ENCODE assay signal across 17 cellular contexts in the genomic region with DNA sequence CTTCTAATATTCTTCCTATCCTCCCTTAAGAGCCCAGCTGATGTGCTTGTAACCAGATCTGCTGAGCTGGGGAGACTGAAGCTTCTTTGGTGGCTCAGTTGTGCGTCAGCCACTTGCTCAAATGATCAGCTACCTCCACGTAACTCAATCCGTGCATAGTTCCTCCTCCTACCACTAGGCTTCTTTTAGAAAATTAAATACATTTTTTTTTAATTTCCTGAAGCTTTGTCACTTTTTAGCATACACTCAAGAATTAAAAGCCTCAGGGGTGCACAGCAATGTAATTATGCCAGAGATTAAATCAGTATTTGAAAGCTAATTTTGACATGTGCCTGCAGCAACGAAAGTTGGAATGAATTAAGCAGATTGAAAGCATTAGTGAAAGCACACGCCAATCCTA. TPM values are rescaled to one million over a fixed set of nuclear protein-coding genes. Genes with fewer than 3 reads are reported as not detected.
DNase-seq lines count a peak whose midpoint lies in the region; ATAC-seq and TF ChIP-seq lines count a peak whose summit lies in the region.
"Had no signal": no experiment of that assay in that cellular context is flagged by ENCODE, and none has a peak within 500 bp of the region (broad histone marks: within the 10 kb centered on the region; RNA-seq: fewer than 3 reads in every experiment).

No MANE protein-coding gene starts in this region.

- intact Hi-C loops in OCI-LY7 (cut with micrococcal nuclease; ENCODE audit: unreplicated experiment), result no loop called here
- intact Hi-C loops in activated T-helper 2 cell treated with anti-CD3 and anti-CD28 coated beads, Interferon-gamma antibody, Interleukin-2, Interleukin-4, amounts not matched to agents 10 μg/mL and 5 μg/mL and 100 μg/mL, durations not matched to agents 14 hours and 24 hours and 36 hours (cut with micrococcal nuclease), result no loop called here

- ATAC-seq in HG03039 (IDR thresholded peaks at IDR 0.05; ENCODE audit: unreplicated experiment), result no peak
- ATAC-seq in GM19455 (IDR thresholded peaks at IDR 0.05; ENCODE audit: unreplicated experiment), result no peak

- POLR2A ChIA-PET in OCI-LY7 (lab: Charles Lee), result interaction anchor here (0.5 to 1.3 kb wide), 2 partner anchors 14 to 1265 kb away, joined by 3 to 4 read pairs; no protein-coding TSS in a partner anchor

- H3K9me3 ChIP-seq in OCI-LY7 (ENCODE audit: low read length), result no peaks in the 10 kb centered on the region
- H3K9me3 ChIP-seq: right atrium auricular region had no signal

- TF ChIP-seq CTCF in OCI-LY7 (conservative IDR thresholded peaks at IDR 0.05; ENCODE audit: low read length), result 0 out of 2 replicates have a peak, but pooled peaks have one; percentile 20
- TF ChIP-seq CTCF in epithelial cell of esophagus (IDR thresholded peaks at IDR 0.05; ENCODE audit: insufficient read depth, low read depth, low read length, missing control alignments), result peak; percentile 31
- TF ChIP-seq CTCF in neural crest cell (conservative IDR thresholded peaks at IDR 0.05), result peak; percentile 50

- no peaks in the 10 kb centered on the region for H3K9me2 ChIP-seq in OCI-LY7 (ENCODE audit: insufficient read depth, low read length)

- H3K4me1 ChIP-seq in OCI-LY7 (ENCODE audit: insufficient read depth, low read length, poor library complexity, severe bottlenecking), result no peaks in the 10 kb centered on the region
- H3K4me1 ChIP-seq: right atrium auricular region had no signal

- H3K4me3 ChIP-seq in OCI-LY7 (ENCODE audit: low read depth, low read length, poor library complexity, severe bottlenecking) (no peak overlapping the region), epithelial cell of esophagus (ENCODE audit: low read length) (no peak overlapping the region)
- H3K4me3 ChIP-seq: right atrium auricular region had no signal

- H3K9me3 Mint-ChIP-seq in neural crest cell, result no peaks in the 10 kb centered on the region
- no peaks in the 10 kb centered on the region for H3K9me3 Mint-ChIP-seq in activated T-helper 2 cell treated with anti-CD3 and anti-CD28 coated beads, Interferon-gamma antibody, Interleukin-2, Interleukin-4, amounts not matched to agents 10 μg/mL and 5 μg/mL and 100 μg/mL, durations not matched to agents 14 hours and 24 hours and 36 hours
- H3K9me3 Mint-ChIP-seq: CD4-positive, CD25-positive, alpha-beta regulatory T cell had no signal

- H3K4me3 Mint-ChIP-seq in neural crest cell, result no peak overlapping the region
- no peak overlapping the region for H3K4me3 Mint-ChIP-seq in activated T-helper 2 cell treated with anti-CD3 and anti-CD28 coated beads, Interferon-gamma antibody, Interleukin-2, Interleukin-4, amounts not matched to agents 10 μg/mL and 5 μg/mL and 100 μg/mL, durations not matched to agents 14 hours and 24 hours and 36 hours (ENCODE audit: low read depth)
- H3K4me3 Mint-ChIP-seq: CD4-positive, CD25-positive, alpha-beta regulatory T cell had no signal

- no peak overlapping the region for H3K27ac Mint-ChIP-seq in neural crest cell (ENCODE audit: unreplicated experiment)
- H3K27ac Mint-ChIP-seq in activated T-helper 2 cell treated with anti-CD3 and anti-CD28 coated beads, Interferon-gamma antibody, Interleukin-2, Interleukin-4, amounts not matched to agents 10 μg/mL and 5 μg/mL and 100 μg/mL, durations not matched to agents 14 hours and 24 hours and 36 hours, result no peak overlapping the region
- H3K27ac Mint-ChIP-seq: CD4-positive, CD25-positive, alpha-beta regulatory T cell had no signal

- CTCF ChIA-PET in OCI-LY7 (lab: Charles Lee; ENCODE audit: unreplicated experiment), result no interaction called here

- no peak overlapping the region for H3K4me2 ChIP-seq in OCI-LY7 (ENCODE audit: low read length)
- H3K4me2 ChIP-seq: KMS-11 had no signal

- no TSS peak for BruUV-seq in OCI-LY7 (replicated peaks; lab: Mats Ljungman, UMichigan)

- H3K36me3 ChIP-seq in OCI-LY7 (ENCODE audit: insufficient read depth, low read length), result no peaks in the 10 kb centered on the region
- H3K36me3 ChIP-seq: right atrium auricular region had no signal

- DNase-seq in GM03348 (ENCODE audit: low spot score) (peak; percentile 34), OCI-LY7 (ENCODE audit: low spot score) (no peak), epithelial cell of esophagus (ENCODE audit: low read depth) (peak; percentile 52), neural crest cell (ENCODE audit: low read depth, low spot score) (no peak), middle frontal gyrus (ENCODE audit: extremely low spot score, low spot score) (no peak)
- no peak for DNase-seq in activated T-helper 2 cell treated with anti-CD3 and anti-CD28 coated beads, Interferon-gamma antibody, Interleukin-2, Interleukin-4, amounts not matched to agents 10 μg/mL and 5 μg/mL and 100 μg/mL, durations not matched to agents 14 hours and 24 hours and 36 hours (ENCODE audit: low spot score)
- DNase-seq: activated gamma-delta T cell treated with Interleukin-2 at 50 U/mL for 16 hours; CD4-positive, CD25-positive, alpha-beta regulatory T cell; EL; NCI-H1694 treated with DMSO at 0.1 percent for 48 hours had no signal

- no peaks in the 10 kb centered on the region for H3K36me3 Mint-ChIP-seq in neural crest cell (ENCODE audit: low read depth)
- H3K36me3 Mint-ChIP-seq in activated T-helper 2 cell treated with anti-CD3 and anti-CD28 coated beads, Interferon-gamma antibody, Interleukin-2, Interleukin-4, amounts not matched to agents 10 μg/mL and 5 μg/mL and 100 μg/mL, durations not matched to agents 14 hours and 24 hours and 36 hours (ENCODE audit: low read depth), result no peaks in the 10 kb centered on the region
- H3K36me3 Mint-ChIP-seq: CD4-positive, CD25-positive, alpha-beta regulatory T cell had no signal

- no peaks in the 10 kb centered on the region for H4K20me1 ChIP-seq in OCI-LY7 (ENCODE audit: insufficient read depth, low read length)

- no peak overlapping the region for H3K27ac ChIP-seq in OCI-LY7 (ENCODE audit: low read depth, low read length, poor library complexity, severe bottlenecking)
- H3K27ac ChIP-seq: KMS-11, right atrium auricular region had no signal

- peaks cover 39% of the 10 kb centered on the region for H3K27me3 Mint-ChIP-seq in neural crest cell (ENCODE audit: low read depth)
- H3K27me3 Mint-ChIP-seq in activated T-helper 2 cell treated with anti-CD3 and anti-CD28 coated beads, Interferon-gamma antibody, Interleukin-2, Interleukin-4, amounts not matched to agents 10 μg/mL and 5 μg/mL and 100 μg/mL, durations not matched to agents 14 hours and 24 hours and 36 hours (ENCODE audit: low read depth), result peaks cover 3% of the 10 kb centered on the region

- no peaks in the 10 kb centered on the region for H3K79me2 ChIP-seq in OCI-LY7 (ENCODE audit: insufficient read depth, low read depth, low read length)

- no peaks in the 10 kb centered on the region for H3K4me1 Mint-ChIP-seq in neural crest cell
- no peaks in the 10 kb centered on the region for H3K4me1 Mint-ChIP-seq in activated T-helper 2 cell treated with anti-CD3 and anti-CD28 coated beads, Interferon-gamma antibody, Interleukin-2, Interleukin-4, amounts not matched to agents 10 μg/mL and 5 μg/mL and 100 μg/mL, durations not matched to agents 14 hours and 24 hours and 36 hours (ENCODE audit: low read depth)

- no peak overlapping the region for H2AFZ ChIP-seq in OCI-LY7 (ENCODE audit: low read length)

RNA-seq across cellular contexts. Expression of a gene that starts 20.4 kb away (rescaled TPM):
- not detected in 2 replicates for total RNA-seq in OCI-LY7 (2014; rRNA removed; shearing (Covaris generic))
- total RNA-seq in OCI-LY7 (2022), result not detected in 2 replicates
- total RNA-seq in neural crest cell, result not detected in 2 replicates
- total RNA-seq in activated T-helper 2 cell treated with anti-CD3 and anti-CD28 coated beads, Interferon-gamma antibody, Interleukin-2, Interleukin-4, amounts not matched to agents 10 μg/mL and 5 μg/mL and 100 μg/mL, durations not matched to agents 14 hours and 24 hours and 36 hours, result not detected in 2 replicates
- total RNA-seq: activated CD8-positive, alpha-beta memory T cell treated with anti-CD3 and anti-CD28 coated beads for 36 hours; CD4-positive, CD25-positive, alpha-beta regulatory T cell; glomerular endothelial cell; right atrium auricular region; ureter had no signal

Comparison
In these comparisons a context has a peak if more than half of its experiments do, and no peak if none do; other contexts are left out.
1. DNase-seq: peak in GM03348 (single experiment) and epithelial cell of esophagus (single experiment); none in OCI-LY7 (single experiment), neural crest cell (single experiment), middle frontal gyrus (single experiment) and activated T-helper 2 cell treated with anti-CD3 and anti-CD28 coated beads, Interferon-gamma antibody, Interleukin-2, Interleukin-4, amounts not matched to agents 10 μg/mL and 5 μg/mL and 100 μg/mL, durations not matched to agents 14 hours and 24 hours and 36 hours (single experiment).
2. Peak in every context shown above with its lines, with median percentiles within 50 percentile points of each other: CTCF ChIP-seq.